In the genomic region with DNA sequence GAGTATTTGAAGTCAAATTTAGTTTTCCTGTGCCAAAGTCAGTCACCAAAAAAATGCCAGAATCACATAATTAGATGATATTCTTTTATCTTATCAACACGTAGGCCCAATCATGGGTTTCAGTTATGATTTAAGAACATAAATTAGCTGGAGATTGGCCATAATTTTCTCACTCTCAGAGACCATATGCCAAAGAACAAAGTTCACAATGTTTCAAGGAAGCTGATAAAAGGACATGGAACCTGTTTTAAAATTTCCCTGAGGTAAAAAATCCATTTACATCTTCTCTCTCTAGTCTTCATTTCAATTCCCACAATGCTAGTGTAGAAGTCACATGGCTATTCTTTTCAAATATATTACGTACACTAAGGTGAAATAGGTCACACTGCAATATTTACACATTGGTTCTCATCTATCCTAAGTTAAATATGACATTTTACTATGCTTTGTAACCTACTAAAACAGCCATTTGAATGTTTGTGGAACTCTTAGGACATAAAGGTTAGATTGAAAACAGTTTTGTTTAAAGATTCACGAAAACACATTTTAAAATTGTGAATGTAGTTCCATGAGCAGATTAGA, we compare ENCODE assay signal across 25 cellular contexts.
"Had no signal": no experiment of that assay in that cellular context is flagged by ENCODE, and none has a peak within 500 bp of the region (broad histone marks: within the 10 kb centered on the region; RNA-seq: fewer than 3 reads in every experiment).

No MANE protein-coding gene starts in this region.

- H3K27ac Mint-ChIP-seq: activated CD8-positive, alpha-beta T cell treated with anti-CD3 and anti-CD28 coated beads, Interleukin-2, amount 10 ng/mL, durations not matched to agents 7 days and 5 days; activated naive CD8-positive, alpha-beta T cell treated with anti-CD3 and anti-CD28 coated beads, Interleukin-2, amount 10 ng/mL, durations not matched to agents 7 days and 5 days; T-helper 1 cell treated with Interleukin-12 subunit alpha and Interleukin-12 subunit beta and Interleukin-4 antibody, amounts not matched to agents 30 μg/mL and 1 μg/mL, for 36 hours had no signal

- H3K4me3 ChIP-seq: adrenal gland, breast epithelium, MG63, SJSA1 had no signal

- H3K9me3 ChIP-seq: adrenal gland, breast epithelium, SJSA1 had no signal

- H3K9me3 Mint-ChIP-seq: activated naive CD8-positive, alpha-beta T cell treated with anti-CD3 and anti-CD28 coated beads, Interleukin-2, amount 10 ng/mL, durations not matched to agents 7 days and 5 days; T-helper 1 cell treated with Interleukin-12 subunit alpha and Interleukin-12 subunit beta and Interleukin-4 antibody, amounts not matched to agents 30 μg/mL and 1 μg/mL, for 36 hours had no signal

- DNase-seq: activated CD4-positive, alpha-beta T cell treated with anti-CD3 and anti-CD28 coated beads for 4 hours; activated CD8-positive, alpha-beta memory T cell treated with anti-CD3 and anti-CD28 coated beads, Interleukin-2, amount 50 U/mL, for 48 hours; activated CD8-positive, alpha-beta T cell treated with anti-CD3 and anti-CD28 coated beads, Interleukin-2, amount 10 ng/mL, durations not matched to agents 7 days and 5 days; activated naive CD4-positive, alpha-beta T cell treated with anti-CD3 and anti-CD28 coated beads, Interleukin-2, amount 50 U/mL, for 16 hours; activated naive CD8-positive, alpha-beta T cell treated with anti-CD3 and anti-CD28 coated beads, Interleukin-2, amount 10 ng/mL, durations not matched to agents 7 days and 5 days; activated T-cell treated with anti-CD3 and anti-CD28 coated beads, Interleukin-2, amount 50 U/mL, for 1 hour; adrenal gland; anterior cingulate cortex; caudate nucleus; MG63; MV-4-11; NCI-H1092 treated with DMSO at 0.1 percent for 48 hours; NCI-H1436; NCI-H1694 treated with DMSO at 0.1 percent for 48 hours; NCI-H2029 treated with DMSO at 0.1 percent for 48 hours; NCI-H510A treated with DMSO at 0.1 percent for 48 hours; NCI-H69; NK-92 treated with Interleukin-12 subunit alpha and Interleukin-12 subunit beta, amount 100 ng/mL, for 24 hours; OCI-M1; SHP77 had no signal

- H3K4me3 Mint-ChIP-seq: activated CD8-positive, alpha-beta T cell treated with anti-CD3 and anti-CD28 coated beads, Interleukin-2, amount 10 ng/mL, durations not matched to agents 7 days and 5 days; activated naive CD8-positive, alpha-beta T cell treated with anti-CD3 and anti-CD28 coated beads, Interleukin-2, amount 10 ng/mL, durations not matched to agents 7 days and 5 days; T-helper 1 cell treated with Interleukin-12 subunit alpha and Interleukin-12 subunit beta and Interleukin-4 antibody, amounts not matched to agents 30 μg/mL and 1 μg/mL, for 36 hours had no signal

- H3K27me3 Mint-ChIP-seq: activated naive CD8-positive, alpha-beta T cell treated with anti-CD3 and anti-CD28 coated beads, Interleukin-2, amount 10 ng/mL, durations not matched to agents 7 days and 5 days had no signal

- H3K4me1 ChIP-seq: adrenal gland, breast epithelium, SJSA1 had no signal

- H3K27me3 ChIP-seq: adrenal gland, breast epithelium, MG63, SJSA1 had no signal

- ATAC-seq: activated CD4-positive, CD25-positive, alpha-beta regulatory T cell treated with anti-CD3 and anti-CD28 coated beads, Interleukin-2, amount 50 U/mL, for 24 hours; activated CD8-positive, alpha-beta T cell treated with anti-CD3 and anti-CD28 coated beads, Interleukin-2, amount 10 ng/mL, durations not matched to agents 7 days and 5 days; Panc1 had no signal

- H3K27ac ChIP-seq: adrenal gland, breast epithelium, SJSA1 had no signal
